9 cellular contexts compared by ENCODE assay signal in genomic region chr7:4738711-4739527, GRCh38. TPM values are rescaled to one million over a fixed set of nuclear protein-coding genes. Genes with fewer than 3 reads are reported as not detected.
A peak's percentile ranks its signal among the peaks of the same experiment; 100 is the strongest.
DNase-seq lines count a peak whose midpoint lies in the region; ATAC-seq, FAIRE-seq and TF ChIP-seq lines count a peak whose summit lies in the region.
"Had no signal": no experiment of that assay in that cellular context is flagged by ENCODE, and none has a peak within 500 bp of the region (broad histone marks: within the 10 kb centered on the region; RNA-seq: fewer than 3 reads in every experiment).

No MANE protein-coding gene starts in this region.

- no peaks in the 10 kb centered on the region for H3K9me3 Mint-ChIP-seq in stimulated activated naive B cell treated with anti-CD40 and anti-IgM and Interleukin-4, amounts not matched to agents 10 μg/mL and 1 μg/mL and 100 μg/mL, for 72 hours

- peak overlapping the region; percentile 94 for H3K27ac ChIP-seq in K562 (ENCODE audit: extremely low read depth, low read depth, low read length)
- no peak overlapping the region for H3K27ac ChIP-seq in OCI-LY7 (ENCODE audit: low read depth, low read length, poor library complexity, severe bottlenecking)

- H3K4me1 ChIP-seq in K562 (replicated peaks in 1 of 2; ENCODE audit: control insufficient read depth in 2 of 2, insufficient read depth in 2 of 2, low read length in 2 of 2) (peaks cover 20 to 35% of the 10 kb centered on the region in 2 experiments), OCI-LY7 (ENCODE audit: insufficient read depth, low read length, poor library complexity, severe bottlenecking) (peaks cover 3% of the 10 kb centered on the region)

- no peaks in the 10 kb centered on the region for H3K27me3 ChIP-seq in K562 (ENCODE audit: control insufficient read depth in 2 of 2, insufficient read depth in 2 of 2, low read length in 2 of 2)

- H2AFZ ChIP-seq in K562 (ENCODE audit: low read depth, low read length) (peak overlapping the region; percentile 52), OCI-LY7 (ENCODE audit: low read length) (no peak overlapping the region)

- H3K79me2 ChIP-seq in K562 (ENCODE audit: control insufficient read depth, insufficient read depth, low read length) (peaks cover 59% of the 10 kb centered on the region), OCI-LY7 (ENCODE audit: insufficient read depth, low read depth, low read length) (no peaks in the 10 kb centered on the region)

- peaks cover 40 to 52% of the 10 kb centered on the region in 2 donors for H3K36me3 Mint-ChIP-seq in stimulated activated naive B cell treated with anti-CD40 and anti-IgM and Interleukin-4, amounts not matched to agents 10 μg/mL and 1 μg/mL and 100 μg/mL, for 72 hours

- H3K9me1 ChIP-seq in K562 (ENCODE audit: control insufficient read depth, insufficient read depth, low read length), result no peaks in the 10 kb centered on the region

- FAIRE-seq in K562 (lab: Jason Lieb, UNC), result peak; percentile 99
- FAIRE-seq: A204.1 had no signal

- in situ Hi-C loops in K562 (cut with MboI), result no loop called here

- H3K9me3 ChIP-seq in K562 (replicated peaks; ENCODE audit: control insufficient read depth, insufficient read depth, low read depth, low read length), result no peaks in the 10 kb centered on the region
- no peaks in the 10 kb centered on the region for H3K9me3 ChIP-seq in OCI-LY7 (ENCODE audit: low read length)

- peak in 1 of 2 experiments; percentile 37; a peak in 2 of 4 replicates for TF ChIP-seq RAD21 in K562 (CRISPR knock-in tag; conservative IDR thresholded peaks at IDR 0.05 in 1 of 2, IDR thresholded peaks at IDR 0.05 in 1 of 2)

- H3K4me3 ChIP-seq in K562 (peak overlapping the region; percentile 26), OCI-LY7 (ENCODE audit: low read depth, low read length, poor library complexity, severe bottlenecking) (no peak overlapping the region)

- CTCF ChIA-PET in K562 (lab: Yijun Ruan, JAX; ENCODE audit: low intra/inter-chr PET ratio) (no interaction called here), OCI-LY7 (lab: Charles Lee; ENCODE audit: unreplicated experiment) (no interaction called here)

- H4K20me1 ChIP-seq in K562 (replicated peaks; ENCODE audit: control insufficient read depth, insufficient read depth, low read length), result 0 out of 2 replicates have a peak, but pooled peaks cover 9% of the 10 kb centered on the region
- H4K20me1 ChIP-seq in OCI-LY7 (ENCODE audit: insufficient read depth, low read length), result no peaks in the 10 kb centered on the region

- TF ChIP-seq POLR2A in K562 (conservative IDR thresholded peaks at IDR 0.05), result peak; percentile 54

- POLR2A ChIA-PET in K562 (lab: Yijun Ruan, JAX), result interaction anchor here (0.6 to 2.2 kb wide), 14 partner anchors 9 to 1596 kb away, joined by 3 to 8 read pairs (median 3); partner anchors contain the start of gene AP5Z1
- POLR2A ChIA-PET in OCI-LY7 (lab: Charles Lee), result interaction anchor here (0.8 kb wide), 1 partner anchor 15 kb away, joined by 3 read pairs; no protein-coding TSS in a partner anchor

- peaks cover 43% of the 10 kb centered on the region for H3K36me3 ChIP-seq in K562 (ENCODE audit: control insufficient read depth, insufficient read depth, low read length)
- H3K36me3 ChIP-seq in OCI-LY7 (ENCODE audit: insufficient read depth, low read length), result peaks cover 17% of the 10 kb centered on the region

- peaks cover 39 to 74% of the 10 kb centered on the region in 2 donors for H3K4me1 Mint-ChIP-seq in stimulated activated naive B cell treated with anti-CD40 and anti-IgM and Interleukin-4, amounts not matched to agents 10 μg/mL and 1 μg/mL and 100 μg/mL, for 72 hours

- H3K4me2 ChIP-seq in K562 (ENCODE audit: insufficient read depth, low read length) (peak overlapping the region; percentile 87), OCI-LY7 (ENCODE audit: low read length) (no peak overlapping the region)

- intact Hi-C loops in K562 (cut with micrococcal nuclease), result loop anchor here (5.0 kb wide), 2 partner anchors 57 to 97 kb away; partner anchors contain the start of gene FOXK1
- intact Hi-C loops in OCI-LY7 (cut with micrococcal nuclease; ENCODE audit: unreplicated experiment), result no loop called here

- no peaks in the 10 kb centered on the region for H3K9me2 ChIP-seq in OCI-LY7 (ENCODE audit: insufficient read depth, low read length)

- WGBS in K562 (ENCODE audit: insufficient coverage, low coverage, missing lambda C conversion rate), result 1% methylated on average over 23 of the region's 23 CpGs

- H3K27ac Mint-ChIP-seq in stimulated activated naive B cell treated with anti-CD40 and anti-IgM and Interleukin-4, amounts not matched to agents 10 μg/mL and 1 μg/mL and 100 μg/mL, for 72 hours, result peak overlapping the region; percentile 90

- peak; percentile 90 for ATAC-seq in K562
- peak in 1 of 2 donors; percentile 23 for ATAC-seq in stimulated activated naive B cell treated with anti-CD40 and anti-IgM and Interleukin-4, amounts not matched to agents 10 μg/mL and 1 μg/mL and 100 μg/mL, for 72 hours (replicated peaks)

- TF ChIP-seq EP300 in K562 (IDR thresholded peaks at IDR 0.05; ENCODE audit: low read length), result peak; percentile 47; the same call in 1 of the 2 replicates

- BruUV-seq in K562 (replicated peaks; lab: Mats Ljungman, UMichigan), result no TSS peak
- BruUV-seq in OCI-LY7 (replicated peaks; lab: Mats Ljungman, UMichigan), result no TSS peak

- peak overlapping the region; percentile 76 to 89; a peak in 3 of 4 replicates for H3K9ac ChIP-seq in K562 (ENCODE audit: insufficient read depth in 1 of 2, low read depth in 2 of 2, low read length in 2 of 2)

- DNase-seq in NCI-H1417 (lab: John Stamatoyannopoulos, UW) (peak in 2 of 3 experiments; percentile 69 to 83), NCI-H1417 treated with DMSO at 0.1 percent for 48 hours (lab: John Stamatoyannopoulos, UW) (no peak), K562 (ENCODE audit: extremely low read depth in 1 of 4, low spot score in 3 of 4) (peak; percentile 90 to 92 (median 92)), iris pigment epithelial cell (ENCODE audit: low read depth) (peak; percentile 95), OCI-LY7 (ENCODE audit: low spot score) (no peak), NCI-H1105 (lab: John Stamatoyannopoulos, UW) (no peak)
- no peak for DNase-seq in stimulated activated naive B cell treated with anti-CD40 and anti-IgM and Interleukin-4, amounts not matched to agents 10 μg/mL and 1 μg/mL and 100 μg/mL, for 72 hours

- H3K4me3 Mint-ChIP-seq in stimulated activated naive B cell treated with anti-CD40 and anti-IgM and Interleukin-4, amounts not matched to agents 10 μg/mL and 1 μg/mL and 100 μg/mL, for 72 hours, result peak overlapping the region; percentile 25 to 44

- TF ChIP-seq CTCF in K562 (IDR thresholded peaks at IDR 0.05 in 2 of 3, conservative IDR thresholded peaks at IDR 0.05 in 1 of 3; ENCODE audit: insufficient read depth in 2 of 3, low read depth in 1 of 3, low read length in 3 of 3) (peak; percentile 15 to 32 (median 17); a peak in 3 of 6 replicates), OCI-LY7 (conservative IDR thresholded peaks at IDR 0.05; ENCODE audit: low read length) (no peak)

- H3K27me3 Mint-ChIP-seq in stimulated activated naive B cell treated with anti-CD40 and anti-IgM and Interleukin-4, amounts not matched to agents 10 μg/mL and 1 μg/mL and 100 μg/mL, for 72 hours, result no peaks in the 10 kb centered on the region

TF ChIP-seq in K562, 482 proteins besides CTCF, POLR2A, EP300 and RAD21 (continues in another document):
- TF ChIP-seq ZNF253 (CRISPR knock-in tag; conservative IDR thresholded peaks at IDR 0.05), result no peak

RNA-seq across cellular contexts. Expression of gene AP5Z1, which starts 36.5 kb away (rescaled TPM):
- 135 TPM for polyA plus RNA-seq in PFSK-1 (2012; ENCODE audit: insufficient read length, low read depth)
- 41.6 and 134 TPM in 2 replicates for total RNA-seq in K562 (2011; cell fraction: chromatin; rRNA removed; ENCODE audit: low replicate concordance)
- 104 and 127 TPM in 2 replicates for total RNA-seq in K562 (2011; cell fraction: nucleolus; rRNA removed)
- total RNA-seq in K562 (2011; cell fraction: nucleoplasm; rRNA removed), result 53.1 and 59.0 TPM in 2 replicates
- 19.8 and 23.1 TPM in 2 replicates for total RNA-seq in K562 (2014; rRNA removed)
- 2.7 and 3.3 TPM in 2 replicates for total RNA-seq in K562 (2014; rRNA removed; fragmentation: Illumina TruSeq; extraction: Trizol)
- 11.1 and 12.6 TPM in 2 replicates for total RNA-seq in K562 (2015; rRNA removed; fragmentation: Illumina TruSeq; extraction: Trizol)
- total RNA-seq in K562 (2021), result 25.6 and 31.1 TPM in 2 replicates
- 6.4 and 13.9 TPM in 2 replicates for polyA plus RNA-seq in K562 (2011; rRNA removed)
- 8.3 and 24.8 TPM in 2 replicates for polyA plus RNA-seq in K562 (2011; cell fraction: cytosol; rRNA removed)
- polyA plus RNA-seq in K562 (2011; cell fraction: nucleus; rRNA removed), result 60.3 and 105 TPM in 2 replicates
- 21.4 and 42.0 TPM in 2 replicates for polyA plus RNA-seq in K562 (2012)
- polyA plus RNA-seq in K562 (2014; fragmentation: Illumina TruSeq; extraction: Trizol), result 4.1 and 9.6 TPM in 2 replicates
- under 1 TPM; 0.06 to 0.98 TPM for polyA plus RNA-seq in K562 (2014; fragmentation: Nextera tagmentation; extraction: Ambion mirVana)
- 22.1 and 26.3 TPM in 2 replicates for polyA plus RNA-seq in K562 (2014; rRNA removed)
- 2.1 and 3.0 TPM in 2 replicates for polyA minus RNA-seq in K562 (2011; rRNA and poly(A)+ RNA removed)
- 8.8 and 9.3 TPM in 2 replicates for polyA minus RNA-seq in K562 (2011; cell fraction: cytosol; rRNA and poly(A)+ RNA removed)
- polyA minus RNA-seq in K562 (2011; cell fraction: nucleus; rRNA and poly(A)+ RNA removed), result 28.7 and 31.2 TPM in 2 replicates
- total RNA-seq in OCI-LY7 (2014; rRNA removed; shearing (Covaris generic)), result 35.0 and 37.0 TPM in 2 replicates
- total RNA-seq in OCI-LY7 (2022), result 32.1 and 32.8 TPM in 2 replicates

RNA-seq across cellular contexts. Expression of gene FOXK1, which starts 56.8 kb away (rescaled TPM):
- 21.3 TPM for polyA plus RNA-seq in PFSK-1 (2012; ENCODE audit: insufficient read length, low read depth)
- total RNA-seq in K562 (2011; cell fraction: chromatin; rRNA removed; ENCODE audit: low replicate concordance), result 35.6 and 74.5 TPM in 2 replicates
- total RNA-seq in K562 (2011; cell fraction: nucleolus; rRNA removed), result 43.2 and 43.6 TPM in 2 replicates
- total RNA-seq in K562 (2011; cell fraction: nucleoplasm; rRNA removed), result 40.0 and 43.0 TPM in 2 replicates
- total RNA-seq in K562 (2014; rRNA removed), result 17.0 and 19.5 TPM in 2 replicates
- 8.1 and 9.1 TPM in 2 replicates for total RNA-seq in K562 (2014; rRNA removed; fragmentation: Illumina TruSeq; extraction: Trizol)
- total RNA-seq in K562 (2015; rRNA removed; fragmentation: Illumina TruSeq; extraction: Trizol), result 8.5 and 9.1 TPM in 2 replicates
- total RNA-seq in K562 (2021), result 42.2 and 45.5 TPM in 2 replicates
- 2.9 and 4.2 TPM in 2 replicates for polyA plus RNA-seq in K562 (2011; rRNA removed)
- 3.6 and 6.2 TPM in 2 replicates for polyA plus RNA-seq in K562 (2011; cell fraction: cytosol; rRNA removed)
- polyA plus RNA-seq in K562 (2011; cell fraction: nucleus; rRNA removed), result 7.9 and 12.0 TPM in 2 replicates
- 6.4 and 7.3 TPM in 2 replicates for polyA plus RNA-seq in K562 (2012)
- polyA plus RNA-seq in K562 (2014; fragmentation: Illumina TruSeq; extraction: Trizol), result 5.0 and 6.8 TPM in 2 replicates
- under 1 TPM; 0.32 to 0.34 TPM for polyA plus RNA-seq in K562 (2014; fragmentation: Nextera tagmentation; extraction: Ambion mirVana)
- polyA plus RNA-seq in K562 (2014; rRNA removed), result 11.8 TPM in 2 replicates
- 6.7 and 8.7 TPM in 2 replicates for polyA minus RNA-seq in K562 (2011; rRNA and poly(A)+ RNA removed)
- 21.3 and 27.0 TPM in 2 replicates for polyA minus RNA-seq in K562 (2011; cell fraction: cytosol; rRNA and poly(A)+ RNA removed)
- 9.7 and 11.6 TPM in 2 replicates for polyA minus RNA-seq in K562 (2011; cell fraction: nucleus; rRNA and poly(A)+ RNA removed)
- 13.8 and 17.3 TPM in 2 replicates for total RNA-seq in OCI-LY7 (2014; rRNA removed; shearing (Covaris generic))
- 32.0 and 34.5 TPM in 2 replicates for total RNA-seq in OCI-LY7 (2022)

Comparison
In these comparisons a context has a peak if more than half of its experiments do, and no peak if none do; other contexts are left out.
1. DNase-seq: peak in NCI-H1417 (2 of 3), K562 (4 of 4) and iris pigment epithelial cell (single experiment); none in NCI-H1417 treated with DMSO at 0.1 percent for 48 hours (single experiment), stimulated activated naive B cell treated with anti-CD40 and anti-IgM and Interleukin-4, amounts not matched to agents 10 μg/mL and 1 μg/mL and 100 μg/mL, for 72 hours (single experiment), OCI-LY7 (single experiment) and NCI-H1105 (single experiment).